ENCODE assay signal across 10 cellular contexts in genomic region chr2:63424329-63425078, GRCh38.
A peak's percentile ranks its signal among the peaks of the same experiment; 100 is the strongest.
DNase-seq lines count a peak whose midpoint lies in the region; ATAC-seq lines count a peak whose summit lies in the region.
"Had no signal": no experiment of that assay in that cellular context is flagged by ENCODE, and none has a peak within 500 bp of the region (broad histone marks: within the 10 kb centered on the region; RNA-seq: fewer than 3 reads in every experiment).

No MANE protein-coding gene starts in this region.

- no peaks in the 10 kb centered on the region for H3K27me3 Mint-ChIP-seq in activated T-cell treated with anti-CD3 and anti-CD28 coated beads, Interleukin-2, amount 50 U/mL, for 24 hours

- H3K36me3 Mint-ChIP-seq in activated T-cell treated with anti-CD3 and anti-CD28 coated beads, Interleukin-2, amount 50 U/mL, for 24 hours (ENCODE audit: low read depth) = peaks cover 17% of the 10 kb centered on the region

- no peak overlapping the region for H3K27ac Mint-ChIP-seq in activated T-cell treated with anti-CD3 and anti-CD28 coated beads, Interleukin-2, amount 50 U/mL, for 24 hours

- H3K27ac ChIP-seq in substantia nigra (ENCODE audit: low read depth, low read length, poor library complexity, severe bottlenecking) = no peak overlapping the region
- H3K27ac ChIP-seq: epithelial cell of prostate, thoracic aorta had no signal

- peak; percentile 95 for ATAC-seq in GM21447 (IDR thresholded peaks at IDR 0.05; ENCODE audit: unreplicated experiment)

- no peak overlapping the region for H3K4me3 Mint-ChIP-seq in activated T-cell treated with anti-CD3 and anti-CD28 coated beads, Interleukin-2, amount 50 U/mL, for 24 hours

- DNase-seq in activated T-cell treated with anti-CD3 and anti-CD28 coated beads, Interleukin-2, amount 50 U/mL, for 24 hours = peak; percentile 48
- DNase-seq in activated T-cell treated with anti-CD3 and anti-CD28 coated beads, Interleukin-2, amount 50 U/mL, for 1 hour = no peak
- DNase-seq in HuH-7.5 (ENCODE audit: low spot score) = peak; percentile 10
- peak; percentile 48 for DNase-seq in SW480 (ENCODE audit: low spot score)
- peak; percentile 23 for DNase-seq in glomerular endothelial cell (ENCODE audit: extremely low read depth, low read depth, low spot score)
- DNase-seq in NCI-H1436 treated with DMSO at 0.1 percent for 48 hours (lab: John Stamatoyannopoulos, UW) = no peak
- no peak for DNase-seq in substantia nigra (lab: John Stamatoyannopoulos, UW)

- peaks cover 3% of the 10 kb centered on the region for H3K9me3 Mint-ChIP-seq in activated T-cell treated with anti-CD3 and anti-CD28 coated beads, Interleukin-2, amount 50 U/mL, for 24 hours

- peaks cover 3% of the 10 kb centered on the region for H3K4me1 Mint-ChIP-seq in activated T-cell treated with anti-CD3 and anti-CD28 coated beads, Interleukin-2, amount 50 U/mL, for 24 hours (ENCODE audit: low read depth)

Comparison
In these comparisons a context has a peak if more than half of its experiments do, and no peak if none do; other contexts are left out.
1. DNase-seq: peak in activated T-cell treated with anti-CD3 and anti-CD28 coated beads, Interleukin-2, amount 50 U/mL, for 24 hours (single experiment), HuH-7.5 (single experiment), SW480 (single experiment) and glomerular endothelial cell (single experiment); none in activated T-cell treated with anti-CD3 and anti-CD28 coated beads, Interleukin-2, amount 50 U/mL, for 1 hour (single experiment), NCI-H1436 treated with DMSO at 0.1 percent for 48 hours (single experiment) and substantia nigra (0 of 49).